21 cellular contexts compared by ENCODE assay signal in genomic region chr9:95280745-95281144, GRCh38. TPM values are rescaled to one million over a fixed set of nuclear protein-coding genes. Genes with fewer than 3 reads are reported as not detected.
DNase-seq lines count a peak whose midpoint lies in the region; ATAC-seq, FAIRE-seq and TF ChIP-seq lines count a peak whose summit lies in the region.
"Had no signal": no experiment of that assay in that cellular context is flagged by ENCODE, and none has a peak within 500 bp of the region (broad histone marks: within the 10 kb centered on the region; RNA-seq: fewer than 3 reads in every experiment).

No MANE protein-coding gene starts in this region.

- H2AFZ ChIP-seq in HCT116 (ENCODE audit: low read depth, low read length, poor library complexity, severe bottlenecking), result no peak overlapping the region
- H2AFZ ChIP-seq in K562 (ENCODE audit: low read depth, low read length), result no peak overlapping the region
- no peak overlapping the region for H2AFZ ChIP-seq in neuronal stem cell (ENCODE audit: low read length)
- H2AFZ ChIP-seq: GM23248 had no signal

- H3K4me1 ChIP-seq in HCT116 (ENCODE audit: control insufficient read depth in 1 of 2, insufficient read depth in 2 of 2, low read length in 2 of 2), result peaks cover 4 to 9% of the 10 kb centered on the region in 2 experiments; a peak in 3 of 4 replicates
- H3K4me1 ChIP-seq in K562 (replicated peaks in 1 of 2; ENCODE audit: control insufficient read depth in 2 of 2, insufficient read depth in 2 of 2, low read length in 2 of 2), result no peaks in the 10 kb centered on the region
- H3K4me1 ChIP-seq in neuronal stem cell (ENCODE audit: control insufficient read depth in 2 of 2, insufficient read depth in 1 of 2, low read depth in 1 of 2, low read length in 2 of 2), result no peaks in the 10 kb centered on the region
- H3K4me1 ChIP-seq: BE2C had no signal

- H3K4me3 ChIP-seq in HCT116 (replicated peaks in 1 of 2; ENCODE audit: low read depth in 1 of 2, low read length in 2 of 2) (no peak overlapping the region), K562 (no peak overlapping the region), neuronal stem cell (ENCODE audit: low read length in 2 of 2) (no peak overlapping the region)
- H3K4me3 ChIP-seq: BLaER1 treated with 17β-estradiol and CSF1 and Interleukin-3, amounts not matched to agents 10 nM and 100 nM; GM23248 had no signal

- H3K4ac ChIP-seq in neuronal stem cell (ENCODE audit: low read length), result no peak overlapping the region

- in situ Hi-C loops in K562 (cut with MboI), result no loop called here

- H2BK15ac ChIP-seq in neuronal stem cell (ENCODE audit: low read length), result no peak overlapping the region

- no peaks in the 10 kb centered on the region for H3K9me2 ChIP-seq in HCT116 (ENCODE audit: insufficient read depth)

- no peaks in the 10 kb centered on the region for H3K79me1 ChIP-seq in neuronal stem cell (ENCODE audit: low read depth, low read length)

- FAIRE-seq in A204.1 (lab: Jason Lieb, UNC), result peak; percentile 44
- peak; percentile 69 for FAIRE-seq in G401.6 (lab: Jason Lieb, UNC)
- FAIRE-seq in K562 (lab: Jason Lieb, UNC), result no peak
- FAIRE-seq: D721Med, GM12892, H1 had no signal

- POLR2A ChIA-PET in HCT116 (lab: Charles Lee), result no interaction called here
- POLR2A ChIA-PET in K562 (lab: Yijun Ruan, JAX), result interaction anchor here (1.1 kb wide), 1 partner anchor 235 kb away, joined by 3 read pairs; no protein-coding TSS in a partner anchor

- H3K18ac ChIP-seq in neuronal stem cell (ENCODE audit: low read length), result no peak overlapping the region

- TF ChIP-seq CTCF in HCT116 (IDR thresholded peaks at IDR 0.05 in 2 of 3, conservative IDR thresholded peaks at IDR 0.05 in 1 of 3; ENCODE audit: borderline replicate concordance in 1 of 3, insufficient read depth in 1 of 3, low read depth in 2 of 3, low read length in 2 of 3) (no peak), K562 (IDR thresholded peaks at IDR 0.05 in 2 of 3, conservative IDR thresholded peaks at IDR 0.05 in 1 of 3; ENCODE audit: insufficient read depth in 2 of 3, low read depth in 1 of 3, low read length in 3 of 3) (no peak)

- TF ChIP-seq POLR2A in HCT116 (IDR thresholded peaks at IDR 0.05; ENCODE audit: borderline replicate concordance, extremely low read depth, insufficient read depth, insufficient read length) (no peak), K562 (conservative IDR thresholded peaks at IDR 0.05) (no peak)

- H2BK5ac ChIP-seq in neuronal stem cell (ENCODE audit: low read length), result no peak overlapping the region

- no peaks in the 10 kb centered on the region for H3K27me3 ChIP-seq in HCT116 (ENCODE audit: insufficient read depth, low read length)
- no peaks in the 10 kb centered on the region for H3K27me3 ChIP-seq in K562 (ENCODE audit: control insufficient read depth in 2 of 2, insufficient read depth in 2 of 2, low read length in 2 of 2)
- no peaks in the 10 kb centered on the region for H3K27me3 ChIP-seq in neuronal stem cell (ENCODE audit: control insufficient read depth in 3 of 3, insufficient read depth in 3 of 3, low read depth in 1 of 3, low read length in 3 of 3)
- H3K27me3 ChIP-seq: BE2C; BLaER1 treated with 17β-estradiol and CSF1 and Interleukin-3, amounts not matched to agents 10 nM and 100 nM had no signal

- H3K27ac ChIP-seq in HCT116 (ENCODE audit: low read depth, low read length), result no peak overlapping the region
- H3K27ac ChIP-seq in K562 (ENCODE audit: extremely low read depth, low read depth, low read length), result no peak overlapping the region
- H3K27ac ChIP-seq in neuronal stem cell (replicated peaks; ENCODE audit: low read length), result no peak overlapping the region
- H3K27ac ChIP-seq: BLaER1 treated with 17β-estradiol and CSF1 and Interleukin-3, amounts not matched to agents 10 nM and 100 nM; GM23248 had no signal

- RAD21 ChIA-PET in HCT116 (lab: Charles Lee; ENCODE audit: low non-redundant PET in 1 of 2, low total read pairs in 2 of 2, uncharacterized antibody in 2 of 2, unreplicated experiment in 2 of 2), result no interaction called here

- TF ChIP-seq EP300 in K562 (IDR thresholded peaks at IDR 0.05; ENCODE audit: low read length), result no peak

- H3K36me3 ChIP-seq in HCT116 (ENCODE audit: control insufficient read depth in 1 of 2, insufficient read depth in 2 of 2, low read length in 2 of 2) (no peaks in the 10 kb centered on the region), K562 (ENCODE audit: control insufficient read depth, insufficient read depth, low read length) (no peaks in the 10 kb centered on the region), neuronal stem cell (replicated peaks in 1 of 2; ENCODE audit: control insufficient read depth in 2 of 2, insufficient read depth in 2 of 2, low read length in 2 of 2) (no peaks in the 10 kb centered on the region)
- H3K36me3 ChIP-seq: BE2C had no signal

- H3K9ac ChIP-seq in HCT116 (ENCODE audit: low read length) (no peak overlapping the region), K562 (ENCODE audit: insufficient read depth in 1 of 2, low read depth in 2 of 2, low read length in 2 of 2) (no peak overlapping the region), neuronal stem cell (ENCODE audit: low read depth, low read length, poor library complexity) (no peak overlapping the region)
- H3K9ac ChIP-seq: BLaER1 treated with 17β-estradiol and CSF1 and Interleukin-3, amounts not matched to agents 10 nM and 100 nM; GM23248 had no signal

- ATAC-seq in HCT116, result no peak
- no peak for ATAC-seq in K562
- ATAC-seq in HG03025 (IDR thresholded peaks at IDR 0.05; ENCODE audit: low FRiP score, unreplicated experiment), result no peak

- peaks cover 12% of the 10 kb centered on the region; the same call in 1 of the 2 replicates for H3K79me2 ChIP-seq in HCT116 (ENCODE audit: insufficient read depth, low read length)
- no peaks in the 10 kb centered on the region; the same call in 2 of the 3 replicates for H3K79me2 ChIP-seq in K562 (ENCODE audit: control insufficient read depth, insufficient read depth, low read length)

- 79% methylated on average over 1 of the region's 1 CpG for WGBS in K562 (ENCODE audit: insufficient coverage, low coverage, missing lambda C conversion rate)
- no CpG with 5 or more reads among the region's 1 CpG for WGBS in neuronal stem cell (ENCODE audit: extremely low coverage in 2 of 2, insufficient read length in 2 of 2, insufficient replicate concordance in 1 of 2), 2 donors

- H3K9me3 ChIP-seq in HCT116 (ENCODE audit: control insufficient read depth in 1 of 2, insufficient read depth in 1 of 2, low read depth in 1 of 2, low read length in 2 of 2), result no peaks in the 10 kb centered on the region
- no peaks in the 10 kb centered on the region for H3K9me3 ChIP-seq in K562 (replicated peaks; ENCODE audit: control insufficient read depth, insufficient read depth, low read depth, low read length)
- H3K9me3 ChIP-seq in neuronal stem cell (replicated peaks in 1 of 2; ENCODE audit: control insufficient read depth in 2 of 2, insufficient read depth in 1 of 2, low read depth in 1 of 2, low read length in 2 of 2), result peaks cover 0 to 21% of the 10 kb centered on the region in 2 donors
- H3K9me3 ChIP-seq: BE2C had no signal

- H3K9me1 ChIP-seq in K562 (ENCODE audit: control insufficient read depth, insufficient read depth, low read length), result no peaks in the 10 kb centered on the region

- CTCF ChIA-PET in HCT116 (lab: Charles Lee) (no interaction called here), K562 (lab: Yijun Ruan, JAX; ENCODE audit: low intra/inter-chr PET ratio) (no interaction called here)

- DNase-seq in HCT116 (ENCODE audit: low read depth, low spot score) (no peak), K562 (ENCODE audit: extremely low read depth in 1 of 4, low spot score in 3 of 4) (no peak), NCI-H748 (lab: John Stamatoyannopoulos, UW; ENCODE audit: unreplicated experiment) (no peak), neuronal stem cell (ENCODE audit: low spot score) (no peak)
- DNase-seq: AML-193; BE2C; CD4-positive, alpha-beta T cell; CD8-positive, alpha-beta memory T cell; DMS 273 treated with DMSO at 0.1 percent for 48 hours; DMS79; EL; GF-D8; GM23248; H9 had no signal

- H4K91ac ChIP-seq in neuronal stem cell (ENCODE audit: low read depth, low read length, poor library complexity), result no peak overlapping the region

- no peak overlapping the region for H3K14ac ChIP-seq in neuronal stem cell (ENCODE audit: low read length)

- no TSS peak for BruUV-seq in HCT116 (replicated peaks; lab: Mats Ljungman, UMichigan)
- no TSS peak for BruUV-seq in K562 (replicated peaks; lab: Mats Ljungman, UMichigan)

- H2BK120ac ChIP-seq in neuronal stem cell (ENCODE audit: low read depth, low read length), result no peak overlapping the region

- no peak overlapping the region for H2BK12ac ChIP-seq in neuronal stem cell (ENCODE audit: low read length)

- TF ChIP-seq RAD21 in HCT116 (IDR thresholded peaks at IDR 0.05; ENCODE audit: low read depth) (no peak), K562 (CRISPR knock-in tag; conservative IDR thresholded peaks at IDR 0.05 in 1 of 2, IDR thresholded peaks at IDR 0.05 in 1 of 2) (no peak)

- no peak overlapping the region for H3K23ac ChIP-seq in neuronal stem cell (ENCODE audit: low read depth, low read length, poor library complexity)

- intact Hi-C loops in HCT116 (cut with micrococcal nuclease), result no loop called here
- intact Hi-C loops in K562 (cut with micrococcal nuclease), result no loop called here

- no peak overlapping the region for H3K4me2 ChIP-seq in HCT116 (ENCODE audit: low read length)
- no peak overlapping the region for H3K4me2 ChIP-seq in K562 (ENCODE audit: insufficient read depth, low read length)
- H3K4me2 ChIP-seq in neuronal stem cell (ENCODE audit: insufficient read depth, low read length, poor library complexity, severe bottlenecking), result no peak overlapping the region
- H3K4me2 ChIP-seq: BLaER1 treated with 17β-estradiol and CSF1 and Interleukin-3, amounts not matched to agents 10 nM and 100 nM had no signal

- no peak overlapping the region for H4K8ac ChIP-seq in neuronal stem cell (ENCODE audit: low read depth, low read length)

- H4K20me1 ChIP-seq in HCT116 (ENCODE audit: insufficient read depth), result no peaks in the 10 kb centered on the region
- H4K20me1 ChIP-seq in K562 (replicated peaks; ENCODE audit: control insufficient read depth, insufficient read depth, low read length), result no peaks in the 10 kb centered on the region
- H4K20me1 ChIP-seq: BLaER1 treated with 17β-estradiol and CSF1 and Interleukin-3, amounts not matched to agents 10 nM and 100 nM had no signal

- no peak overlapping the region for H2AK5ac ChIP-seq in neuronal stem cell (ENCODE audit: low read depth, low read length)

RNA-seq across cellular contexts. Expression of gene FANCC, which starts 36.8 kb away (rescaled TPM):
- 19.4 TPM for total RNA-seq in HCT116 (2021; ENCODE audit: unreplicated experiment)
- 7.0 and 9.4 TPM in 2 replicates for polyA plus RNA-seq in HCT116 (2012)
- total RNA-seq in K562 (2011; cell fraction: chromatin; rRNA removed; ENCODE audit: low replicate concordance), result 51.4 and 103 TPM in 2 replicates
- total RNA-seq in K562 (2011; cell fraction: nucleolus; rRNA removed), result 20.2 and 31.6 TPM in 2 replicates
- total RNA-seq in K562 (2011; cell fraction: nucleoplasm; rRNA removed), result 37.0 and 50.2 TPM in 2 replicates
- total RNA-seq in K562 (2014; rRNA removed), result 9.1 and 10.2 TPM in 2 replicates
- 14.4 and 16.0 TPM in 2 replicates for total RNA-seq in K562 (2014; rRNA removed; fragmentation: Illumina TruSeq; extraction: Trizol)
- 11.8 and 14.2 TPM in 2 replicates for total RNA-seq in K562 (2015; rRNA removed; fragmentation: Illumina TruSeq; extraction: Trizol)
- total RNA-seq in K562 (2021), result 14.1 and 16.8 TPM in 2 replicates
- 14.1 and 18.4 TPM in 2 replicates for polyA plus RNA-seq in K562 (2011; rRNA removed)
- 10.5 and 10.6 TPM in 2 replicates for polyA plus RNA-seq in K562 (2011; cell fraction: cytosol; rRNA removed)
- 11.8 and 13.1 TPM in 2 replicates for polyA plus RNA-seq in K562 (2011; cell fraction: nucleus; rRNA removed)
- polyA plus RNA-seq in K562 (2012), result 9.6 and 15.5 TPM in 2 replicates
- 12.6 and 14.3 TPM in 2 replicates for polyA plus RNA-seq in K562 (2014; fragmentation: Illumina TruSeq; extraction: Trizol)
- 1 to 10 TPM; 4.6 to 5.7 TPM for polyA plus RNA-seq in K562 (2014; fragmentation: Nextera tagmentation; extraction: Ambion mirVana)
- 10.7 and 11.3 TPM in 2 replicates for polyA plus RNA-seq in K562 (2014; rRNA removed)
- polyA minus RNA-seq in K562 (2011; rRNA and poly(A)+ RNA removed), result 16.2 and 17.9 TPM in 2 replicates
- 8.0 and 8.4 TPM in 2 replicates for polyA minus RNA-seq in K562 (2011; cell fraction: cytosol; rRNA and poly(A)+ RNA removed)
- polyA minus RNA-seq in K562 (2011; cell fraction: nucleus; rRNA and poly(A)+ RNA removed), result 26.7 and 50.5 TPM in 2 replicates
- polyA plus RNA-seq in neuronal stem cell (2013, experiment 1 of 2), result 7.2 TPM
- 7.0 TPM for polyA plus RNA-seq in neuronal stem cell (2013, experiment 2 of 2)
